In the genomic region with DNA sequence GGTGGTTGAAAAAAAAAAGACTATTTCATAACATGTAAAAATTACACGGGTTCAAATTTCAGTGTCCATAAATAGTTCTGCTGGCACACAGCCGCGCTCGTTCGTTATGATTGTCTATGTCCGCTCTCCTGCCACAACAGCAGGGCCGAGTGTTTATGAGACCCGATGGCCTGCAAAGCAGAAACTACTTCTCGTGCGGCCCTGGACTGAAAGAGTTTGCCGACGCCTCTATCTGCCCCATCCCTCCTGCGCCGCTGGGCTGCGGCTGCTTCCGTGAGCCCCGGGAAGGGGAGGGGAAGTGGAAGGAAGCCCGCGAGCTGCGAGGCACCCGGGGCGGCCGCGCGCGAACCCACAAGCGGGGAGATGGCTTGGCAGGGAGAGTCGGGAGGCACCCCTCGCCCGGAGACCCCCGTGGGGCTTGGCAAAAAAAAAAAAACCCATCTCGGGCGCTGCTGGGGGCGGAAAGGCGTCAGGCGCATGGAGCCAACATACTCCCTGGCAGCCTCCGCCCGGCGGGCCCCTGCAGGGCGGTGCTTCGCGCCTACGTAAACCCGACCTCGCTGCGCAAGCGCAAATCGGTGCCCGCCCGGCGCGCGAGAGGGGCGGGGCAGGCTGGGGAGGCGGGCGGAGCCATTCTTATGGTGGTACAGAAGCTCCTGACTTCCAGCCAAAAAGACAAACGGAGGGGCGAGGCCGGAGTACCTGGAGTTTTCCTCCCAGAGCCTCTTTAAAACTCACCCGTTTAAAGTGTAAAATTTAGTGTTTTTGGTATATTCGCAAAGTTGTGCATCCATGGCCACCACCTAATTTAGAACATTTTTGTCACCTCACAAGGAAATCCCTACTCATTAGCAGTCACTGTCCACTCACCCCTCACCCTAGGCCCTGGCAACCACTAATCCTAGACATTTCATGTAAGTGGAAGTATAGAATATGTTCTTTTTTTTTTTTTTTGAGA, we compare ENCODE assay signal across 1 cellular context.
TF ChIP-seq lines count a peak whose summit lies in the region.

No MANE protein-coding gene starts in this region.

TF ChIP-seq in A549, 52 proteins besides CTCF, POLR2A, EP300 and RAD21 (continued from another document):
- TF ChIP-seq, protein P1, sequence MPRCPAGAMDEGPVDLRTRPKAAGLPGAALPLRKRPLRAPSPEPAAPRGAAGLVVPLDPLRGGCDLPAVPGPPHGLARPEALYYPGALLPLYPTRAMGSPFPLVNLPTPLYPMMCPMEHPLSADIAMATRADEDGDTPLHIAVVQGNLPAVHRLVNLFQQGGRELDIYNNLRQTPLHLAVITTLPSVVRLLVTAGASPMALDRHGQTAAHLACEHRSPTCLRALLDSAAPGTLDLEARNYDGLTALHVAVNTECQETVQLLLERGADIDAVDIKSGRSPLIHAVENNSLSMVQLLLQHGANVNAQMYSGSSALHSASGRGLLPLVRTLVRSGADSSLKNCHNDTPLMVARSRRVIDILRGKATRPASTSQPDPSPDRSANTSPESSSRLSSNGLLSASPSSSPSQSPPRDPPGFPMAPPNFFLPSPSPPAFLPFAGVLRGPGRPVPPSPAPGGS (IDR thresholded peaks at IDR 0.05) = peak; percentile 95
TF ChIP-seq in A549: peak in this region for 7.
